ENCODE assay signal across 8 cellular contexts in genomic region chr5:68416714-68417113, GRCh38.
"Had no signal": no experiment of that assay in that cellular context is flagged by ENCODE, and none has a peak within 500 bp of the region (broad histone marks: within the 10 kb centered on the region; RNA-seq: fewer than 3 reads in every experiment).

No MANE protein-coding gene starts in this region.

- H3K9ac ChIP-seq: KMS-11 had no signal

- H3K4me2 ChIP-seq: KMS-11 had no signal

- ATAC-seq: HepG2, K562 had no signal

- DNase-seq: IMR-90, KBM-7, KG1 had no signal

- H3K27ac ChIP-seq: HL-60, KMS-11 had no signal

- FAIRE-seq: HepG2, HTR-8/SVneo, K562 had no signal

- H3K4me3 ChIP-seq: K562 had no signal
